In genomic region chr9:94167055-94167346, GRCh38 we compare ENCODE assay signal across 8 cellular contexts.
DNase-seq lines count a peak whose midpoint lies in the region; ATAC-seq and TF ChIP-seq lines count a peak whose summit lies in the region.

No MANE protein-coding gene starts in this region.

- no peaks in the 10 kb centered on the region for H3K27me3 ChIP-seq in gastroesophageal sphincter

- H3K27ac Mint-ChIP-seq in activated CD8-positive, alpha-beta memory T cell treated with anti-CD3 and anti-CD28 coated beads, Interleukin-2, amount 10 ng/mL, durations not matched to agents 7 days and 5 days, result peak overlapping the region; percentile 85
- peak overlapping the region; percentile 20 to 86 for H3K27ac Mint-ChIP-seq in T-cell

- no peak for TF ChIP-seq EP300 in gastroesophageal sphincter (IDR thresholded peaks at IDR 0.05)

- peaks cover 43% of the 10 kb centered on the region for H3K4me1 Mint-ChIP-seq in activated CD8-positive, alpha-beta memory T cell treated with anti-CD3 and anti-CD28 coated beads, Interleukin-2, amount 10 ng/mL, durations not matched to agents 7 days and 5 days
- H3K4me1 Mint-ChIP-seq in T-cell, result peaks cover 57 to 62% (median 57%) of the 10 kb centered on the region in 3 donors

- peaks cover 17% of the 10 kb centered on the region for H3K36me3 Mint-ChIP-seq in activated CD8-positive, alpha-beta memory T cell treated with anti-CD3 and anti-CD28 coated beads, Interleukin-2, amount 10 ng/mL, durations not matched to agents 7 days and 5 days
- H3K36me3 Mint-ChIP-seq in T-cell, result no peaks in the 10 kb centered on the region

- CTCF ChIA-PET in activated CD8-positive, alpha-beta memory T cell treated with anti-CD3 and anti-CD28 coated beads, Interleukin-2, amount 10 ng/mL, durations not matched to agents 7 days and 5 days (lab: Charles Lee), result interaction anchor here (0.5 to 1.7 kb wide), 2 partner anchors 101 to 1085 kb away, joined by 3 to 4 read pairs; no protein-coding TSS in a partner anchor
- CTCF ChIA-PET in T-cell (lab: Charles Lee), result interaction anchor here in 1 of 2 donors (0.7 kb wide), 1 partner anchor 10 kb away, joined by 3 read pairs; no protein-coding TSS in a partner anchor

- H3K27me3 Mint-ChIP-seq in activated CD8-positive, alpha-beta memory T cell treated with anti-CD3 and anti-CD28 coated beads, Interleukin-2, amount 10 ng/mL, durations not matched to agents 7 days and 5 days, result no peaks in the 10 kb centered on the region
- no peaks in the 10 kb centered on the region for H3K27me3 Mint-ChIP-seq in T-cell

- peak in 3 of 4 experiments; percentile 15 to 32 (median 28) for TF ChIP-seq CTCF in gastroesophageal sphincter (IDR thresholded peaks at IDR 0.05)

- peak overlapping the region; percentile 83 for H3K4me3 Mint-ChIP-seq in activated CD8-positive, alpha-beta memory T cell treated with anti-CD3 and anti-CD28 coated beads, Interleukin-2, amount 10 ng/mL, durations not matched to agents 7 days and 5 days
- peak overlapping the region; percentile 78 to 87 (median 83) for H3K4me3 Mint-ChIP-seq in T-cell

- no peaks in the 10 kb centered on the region for H3K9me3 Mint-ChIP-seq in activated CD8-positive, alpha-beta memory T cell treated with anti-CD3 and anti-CD28 coated beads, Interleukin-2, amount 10 ng/mL, durations not matched to agents 7 days and 5 days (ENCODE audit: low read depth)
- no peaks in the 10 kb centered on the region for H3K9me3 Mint-ChIP-seq in T-cell

- H3K27ac ChIP-seq in gastroesophageal sphincter, result peak overlapping the region; percentile 75 to 100 (median 100)
- peak overlapping the region; percentile 44 to 100 (median 100) for H3K27ac ChIP-seq in skin epidermis

- peak; percentile 39 to 57 for TF ChIP-seq POLR2A in gastroesophageal sphincter (IDR thresholded peaks at IDR 0.05)

- DNase-seq in activated CD8-positive, alpha-beta memory T cell treated with anti-CD3 and anti-CD28 coated beads, Interleukin-2, amount 10 ng/mL, durations not matched to agents 7 days and 5 days, result no peak
- no peak for DNase-seq in activated CD8-positive, alpha-beta memory T cell treated with anti-CD3 and anti-CD28 coated beads, Interleukin-2, amount 50 U/mL, for 4 hours
- peak in 2 of 34 experiments; percentile 8 to 9 for DNase-seq in T-cell
- DNase-seq in mesenteric fat pad (ENCODE audit: low spot score), result no peak
- no peak for DNase-seq in SIG-M5 treated with dmso at 0.1 percent for 504 hours (lab: John Stamatoyannopoulos, UW; ENCODE audit: unreplicated experiment)

- ATAC-seq in activated CD8-positive, alpha-beta memory T cell treated with anti-CD3 and anti-CD28 coated beads, Interleukin-2, amount 10 ng/mL, durations not matched to agents 7 days and 5 days, result no peak
- ATAC-seq in T-cell (replicated peaks in 1 of 4) (no peak), gastroesophageal sphincter (peak; percentile 19), GM18517 (IDR thresholded peaks at IDR 0.05; ENCODE audit: unreplicated experiment) (no peak)

- H3K36me3 ChIP-seq in gastroesophageal sphincter, result no peaks in the 10 kb centered on the region

- H3K9me3 ChIP-seq in gastroesophageal sphincter, result no peaks in the 10 kb centered on the region

- 0% methylated on average over 1 to 4 of the region's 19 CpGs for WGBS in gastroesophageal sphincter (ENCODE audit: low coverage in 1 of 2), 2 donors

- H3K4me3 ChIP-seq in gastroesophageal sphincter, result peak overlapping the region; percentile 61 to 93
- H3K4me3 ChIP-seq in skin epidermis, result peak overlapping the region; percentile 60 to 97 (median 86)

- POLR2A ChIA-PET in T-cell (lab: Charles Lee), result no interaction called here

- peaks cover 0 to 58% (median 21%) of the 10 kb centered on the region in 3 donors for H3K4me1 ChIP-seq in gastroesophageal sphincter
